ENCODE assay signal across 10 cellular contexts in the genomic region with DNA sequence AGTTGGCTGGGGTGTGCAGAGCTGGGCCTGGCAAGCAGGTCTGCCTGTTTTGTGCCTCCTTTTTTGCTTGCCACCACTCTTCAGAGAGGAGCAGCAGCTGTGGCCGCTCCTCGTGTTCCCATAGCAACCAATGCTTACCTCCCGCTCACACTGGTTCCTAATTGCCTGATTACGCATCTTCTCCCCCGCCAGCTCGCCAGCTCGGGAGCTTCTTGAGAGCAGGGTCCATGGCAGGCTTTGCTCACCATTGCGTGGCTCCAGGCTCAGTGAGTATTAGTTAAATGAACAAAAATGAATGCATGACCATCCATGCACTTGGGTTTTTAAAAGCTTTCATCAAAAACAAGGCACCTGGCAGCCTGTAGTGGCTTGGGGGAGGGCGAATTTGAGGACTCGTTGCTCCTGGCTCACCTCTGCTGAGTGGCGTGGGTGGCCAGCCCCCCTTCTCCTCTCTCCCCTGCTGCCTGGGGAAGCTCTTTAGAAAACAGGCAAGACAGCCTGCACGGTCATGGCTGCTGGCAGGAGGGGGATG. TPM values are rescaled to one million over a fixed set of nuclear protein-coding genes. Genes with fewer than 3 reads are reported as not detected.
DNase-seq lines count a peak whose midpoint lies in the region; ATAC-seq and TF ChIP-seq lines count a peak whose summit lies in the region.
"Had no signal": no experiment of that assay in that cellular context is flagged by ENCODE, and none has a peak within 500 bp of the region (broad histone marks: within the 10 kb centered on the region; RNA-seq: fewer than 3 reads in every experiment).

No MANE protein-coding gene starts in this region.

- 52 to 66% methylated on average over 12 of the region's 12 CpGs for WGBS in aorta, 2 donors

- no peaks in the 10 kb centered on the region for H3K27me3 ChIP-seq in aorta (ENCODE audit: control insufficient read depth in 1 of 2, insufficient read depth in 2 of 2, low read length in 1 of 2)

- in situ Hi-C loops in KBM-7 (cut with MboI; ENCODE audit: low pct_unique_long_range_greater_than_20kb, low sequenced_read_pairs) = no loop called here

- TF ChIP-seq CTCF in fibroblast of mammary gland (conservative IDR thresholded peaks at IDR 0.05; ENCODE audit: control insufficient read depth, insufficient read depth, low read depth, low read length) = no peak

- ATAC-seq in aorta (ENCODE audit: low FRiP score) (no peak), GM21390 (IDR thresholded peaks at IDR 0.05; ENCODE audit: unreplicated experiment) (no peak)

- no peak overlapping the region for H3K4me3 ChIP-seq in fibroblast of mammary gland (ENCODE audit: control insufficient read depth, low read depth, low read length)
- H3K4me3 ChIP-seq in aorta (ENCODE audit: low read length in 2 of 2) = no peak overlapping the region

- H3K9me3 ChIP-seq in aorta (ENCODE audit: control insufficient read depth, low read length) = no peaks in the 10 kb centered on the region

- DNase-seq in NCI-H1092 (lab: John Stamatoyannopoulos, UW) (peak; percentile 94), NCI-H524 (lab: John Stamatoyannopoulos, UW) (peak; percentile 93 to 97), fibroblast of mammary gland (ENCODE audit: low read depth) (peak; percentile 16), renal cortical epithelial cell (ENCODE audit: low read depth) (peak; percentile 20), aorta (no peak), KBM-7 (no peak)
- no peak for DNase-seq in activated CD8-positive, alpha-beta memory T cell treated with anti-CD3 and anti-CD28 coated beads for 24 hours
- DNase-seq: amniotic stem cell, OCI-M1 had no signal

- no peak overlapping the region for H3K27ac ChIP-seq in aorta (ENCODE audit: low read depth in 1 of 2, low read length in 2 of 2)

- no peaks in the 10 kb centered on the region for H3K36me3 ChIP-seq in aorta (ENCODE audit: control insufficient read depth in 1 of 2, insufficient read depth in 2 of 2, low read length in 1 of 2)

- no peaks in the 10 kb centered on the region for H3K4me1 ChIP-seq in aorta (ENCODE audit: control insufficient read depth in 1 of 2, insufficient read depth in 2 of 2, low read length in 2 of 2)

- intact Hi-C loops in aorta (cut with DNase I) = no loop called here

RNA-seq across cellular contexts. Expression of gene PJA1, which starts 14.2 kb away (rescaled TPM):
- total RNA-seq in renal cortical epithelial cell (38.0 and 47.1 TPM in 2 replicates), aorta (10 to 100 TPM; 26.1 to 28.1 TPM)
- polyA plus RNA-seq in aorta = 10 to 100 TPM; 11.1 to 33.3 TPM

Comparison
In these comparisons a context has a peak if more than half of its experiments do, and no peak if none do; other contexts are left out.
1. DNase-seq: peak in NCI-H1092 (single experiment), NCI-H524 (2 of 2), fibroblast of mammary gland (single experiment) and renal cortical epithelial cell (single experiment); none in aorta (0 of 2), KBM-7 (single experiment) and activated CD8-positive, alpha-beta memory T cell treated with anti-CD3 and anti-CD28 coated beads for 24 hours (single experiment).